9 cellular contexts compared by ENCODE assay signal in genomic region chr11:24496371-24496727, GRCh38. TPM values are rescaled to one million over a fixed set of nuclear protein-coding genes. Genes with fewer than 3 reads are reported as not detected.
DNase-seq lines count a peak whose midpoint lies in the region; ATAC-seq and TF ChIP-seq lines count a peak whose summit lies in the region.
"Had no signal": no experiment of that assay in that cellular context is flagged by ENCODE, and none has a peak within 500 bp of the region (broad histone marks: within the 10 kb centered on the region; RNA-seq: fewer than 3 reads in every experiment).

No MANE protein-coding gene starts in this region.

- no peak overlapping the region for H3K27ac ChIP-seq in body of pancreas
- no peak overlapping the region for H3K27ac ChIP-seq in smooth muscle cell (ENCODE audit: low read depth)
- H3K27ac ChIP-seq: HL-60 had no signal

- intact Hi-C loops in body of pancreas (cut with DNase I) = no loop called here

- H3K4me3 ChIP-seq in body of pancreas (no peak overlapping the region), iPS-18c (ENCODE audit: insufficient read depth, low read depth, low read length) (peak overlapping the region; percentile 80), smooth muscle cell (peak overlapping the region; percentile 61)

- H4K20me1 ChIP-seq in smooth muscle cell (ENCODE audit: low read depth) = no peaks in the 10 kb centered on the region

- H3K9ac ChIP-seq in smooth muscle cell (ENCODE audit: low read depth) = peak overlapping the region; percentile 15

- no peaks in the 10 kb centered on the region for H3K79me2 ChIP-seq in smooth muscle cell (ENCODE audit: low read depth)

- TF ChIP-seq CTCF in body of pancreas (IDR thresholded peaks at IDR 0.05) (no peak), smooth muscle cell (IDR thresholded peaks at IDR 0.05; ENCODE audit: borderline replicate concordance, insufficient read depth, poor library complexity, severe bottlenecking) (no peak)

- peak overlapping the region; percentile 91 for H3K4me2 ChIP-seq in smooth muscle cell

- POLR2A ChIA-PET in HEK293T (lab: Yijun Ruan, JAX) = no interaction called here

- CTCF ChIA-PET in HEK293T (lab: Yijun Ruan, JAX) = no interaction called here

- H3K27me3 ChIP-seq in body of pancreas (peaks cover 0 to 5% of the 10 kb centered on the region in 2 donors), smooth muscle cell (ENCODE audit: low read depth) (peaks cover 76% of the 10 kb centered on the region)

- H3K9me3 ChIP-seq in body of pancreas (no peaks in the 10 kb centered on the region), iPS-18c (ENCODE audit: control insufficient read depth, insufficient read depth, low read length) (no peaks in the 10 kb centered on the region), smooth muscle cell (replicated peaks; ENCODE audit: low read depth) (no peaks in the 10 kb centered on the region)

- H3K36me3 ChIP-seq in body of pancreas (replicated peaks in 1 of 2; ENCODE audit: insufficient read depth in 1 of 2, low read depth in 2 of 2) = no peaks in the 10 kb centered on the region
- H3K36me3 ChIP-seq in smooth muscle cell (ENCODE audit: low read depth) = no peaks in the 10 kb centered on the region

- TF ChIP-seq POLR2A in body of pancreas (IDR thresholded peaks at IDR 0.05) = no peak

- no peaks in the 10 kb centered on the region for H3F3A ChIP-seq in smooth muscle cell (ENCODE audit: low read depth)

- peak overlapping the region; percentile 83 for H2AFZ ChIP-seq in smooth muscle cell (ENCODE audit: low read depth)

- H3K4me1 ChIP-seq in body of pancreas (peaks cover 12% of the 10 kb centered on the region), smooth muscle cell (ENCODE audit: low read depth) (no peaks in the 10 kb centered on the region)

- WGBS in body of pancreas, 2 donors = 3 to 4% methylated on average over 13 of the region's 13 CpGs
- WGBS in smooth muscle cell (ENCODE audit: low lambda C conversion rate) = 6% methylated on average over 13 of the region's 13 CpGs

- peak; percentile 3 for DNase-seq in HEK293T (ENCODE audit: extremely low spot score)
- DNase-seq in body of pancreas = no peak
- no peak for DNase-seq in smooth muscle cell (lab: John Stamatoyannopoulos, UW; ENCODE audit: unreplicated experiment)
- DNase-seq in NCI-H748 treated with DMSO at 0.1 percent for 48 hours (lab: John Stamatoyannopoulos, UW) = no peak
- no peak for DNase-seq in activated naive CD4-positive, alpha-beta T cell treated with anti-CD3 and anti-CD28 coated beads, Interleukin-2, amount 50 U/mL, for 16 hours
- DNase-seq in NCI-H1694 treated with DMSO at 0.1 percent for 48 hours (lab: John Stamatoyannopoulos, UW) = no peak

- ATAC-seq in body of pancreas = peak; percentile 9
- ATAC-seq in GM18861 (IDR thresholded peaks at IDR 0.05; ENCODE audit: unreplicated experiment) = no peak

TF ChIP-seq in HEK293T, 16 proteins besides CTCF, POLR2A, EP300 and RAD21:
- TF ChIP-seq LEF1 (IDR thresholded peaks at IDR 0.05; ENCODE audit: borderline replicate concordance) (no peak), SUZ12 (IDR thresholded peaks at IDR 0.05) (no peak), FOXM1 (IDR thresholded peaks at IDR 0.05; ENCODE audit: borderline replicate concordance) (no peak), FOXK2 (IDR thresholded peaks at IDR 0.05) (no peak), ELF4 (IDR thresholded peaks at IDR 0.05) (no peak), L3MBTL2 (conservative IDR thresholded peaks at IDR 0.05) (no peak), HDGF (IDR thresholded peaks at IDR 0.05; ENCODE audit: borderline replicate concordance) (no peak), PKNOX1 (IDR thresholded peaks at IDR 0.05) (no peak), SP1 (IDR thresholded peaks at IDR 0.05) (no peak), CTBP1 (IDR thresholded peaks at IDR 0.05; ENCODE audit: borderline replicate concordance) (no peak), BHLHE40 (IDR thresholded peaks at IDR 0.05; ENCODE audit: borderline replicate concordance) (no peak), FOXA1 (IDR thresholded peaks at IDR 0.05) (no peak), TARDBP (IDR thresholded peaks at IDR 0.05) (no peak), ARNT (IDR thresholded peaks at IDR 0.05) (no peak), NFRKB (IDR thresholded peaks at IDR 0.05) (no peak), ZNF384 (IDR thresholded peaks at IDR 0.05) (no peak)

RNA-seq across cellular contexts. Expression of gene LUZP2, which starts 0.5 kb away (rescaled TPM):
- 1 to 10 TPM in 1 of 2 donors, not detected in 1; 1.6 TPM for total RNA-seq in body of pancreas
- total RNA-seq in smooth muscle cell = 1.1 and 2.8 TPM in 2 replicates
- polyA plus RNA-seq in smooth muscle cell = 0.74 and 1.3 TPM in 2 replicates

Comparison
In these comparisons a context has a peak if more than half of its experiments do, and no peak if none do; other contexts are left out.
1. H3K4me3 ChIP-seq: peak in iPS-18c (single experiment) and smooth muscle cell (single experiment); none in body of pancreas (0 of 2).